Comparison of ENCODE assay signal across 8 cellular contexts in genomic region chr3:56347219-56347871, GRCh38.
DNase-seq lines count a peak whose midpoint lies in the region; TF ChIP-seq lines count a peak whose summit lies in the region.

No MANE protein-coding gene starts in this region.

- DNase-seq in NCI-H146 (lab: John Stamatoyannopoulos, UW) (peak; percentile 13), NCI-H146 treated with DMSO at 0.1 percent for 48 hours (lab: John Stamatoyannopoulos, UW; ENCODE audit: unreplicated experiment) (no peak), medulla oblongata (ENCODE audit: extremely low spot score) (peak; percentile 89), AG20443 (ENCODE audit: low spot score) (no peak), T1000 (lab: John Stamatoyannopoulos, UW) (no peak), immature natural killer cell (no peak)
- peak; percentile 28 for DNase-seq in activated naive CD8-positive, alpha-beta T cell treated with anti-CD3 and anti-CD28 coated beads for 36 hours

- no peaks in the 10 kb centered on the region for H3K36me3 Mint-ChIP-seq in activated naive CD8-positive, alpha-beta T cell treated with anti-CD3 and anti-CD28 coated beads for 36 hours
- H3K36me3 Mint-ChIP-seq in immature natural killer cell: no peaks in the 10 kb centered on the region

- H3K27me3 Mint-ChIP-seq in activated naive CD8-positive, alpha-beta T cell treated with anti-CD3 and anti-CD28 coated beads for 36 hours: peaks cover 6% of the 10 kb centered on the region
- peaks cover 4 to 7% (median 5%) of the 10 kb centered on the region in 3 donors for H3K27me3 Mint-ChIP-seq in immature natural killer cell (ENCODE audit: low read depth in 3 of 3)

- no peaks in the 10 kb centered on the region for H3K4me1 Mint-ChIP-seq in activated naive CD8-positive, alpha-beta T cell treated with anti-CD3 and anti-CD28 coated beads for 36 hours
- no peaks in the 10 kb centered on the region for H3K4me1 Mint-ChIP-seq in immature natural killer cell

- peak; percentile 48 for TF ChIP-seq CTCF in LNCAP (IDR thresholded peaks at IDR 0.05)

- no peaks in the 10 kb centered on the region for H3K9me3 Mint-ChIP-seq in activated naive CD8-positive, alpha-beta T cell treated with anti-CD3 and anti-CD28 coated beads for 36 hours
- H3K9me3 Mint-ChIP-seq in immature natural killer cell: peaks cover 0 to 3% (median 0%) of the 10 kb centered on the region in 6 donors

- H3K4me3 Mint-ChIP-seq in activated naive CD8-positive, alpha-beta T cell treated with anti-CD3 and anti-CD28 coated beads for 36 hours: no peak overlapping the region
- no peak overlapping the region for H3K4me3 Mint-ChIP-seq in immature natural killer cell

- no peak overlapping the region for H3K27ac Mint-ChIP-seq in activated naive CD8-positive, alpha-beta T cell treated with anti-CD3 and anti-CD28 coated beads for 36 hours
- no peak overlapping the region for H3K27ac Mint-ChIP-seq in immature natural killer cell

Comparison
In these comparisons a context has a peak if more than half of its experiments do, and no peak if none do; other contexts are left out.
1. DNase-seq: peak in NCI-H146 (single experiment), activated naive CD8-positive, alpha-beta T cell treated with anti-CD3 and anti-CD28 coated beads for 36 hours (single experiment) and medulla oblongata (single experiment); none in NCI-H146 treated with DMSO at 0.1 percent for 48 hours (single experiment), AG20443 (single experiment), T1000 (single experiment) and immature natural killer cell (0 of 3).